ENCODE assay signal across 15 cellular contexts in the genomic region with DNA sequence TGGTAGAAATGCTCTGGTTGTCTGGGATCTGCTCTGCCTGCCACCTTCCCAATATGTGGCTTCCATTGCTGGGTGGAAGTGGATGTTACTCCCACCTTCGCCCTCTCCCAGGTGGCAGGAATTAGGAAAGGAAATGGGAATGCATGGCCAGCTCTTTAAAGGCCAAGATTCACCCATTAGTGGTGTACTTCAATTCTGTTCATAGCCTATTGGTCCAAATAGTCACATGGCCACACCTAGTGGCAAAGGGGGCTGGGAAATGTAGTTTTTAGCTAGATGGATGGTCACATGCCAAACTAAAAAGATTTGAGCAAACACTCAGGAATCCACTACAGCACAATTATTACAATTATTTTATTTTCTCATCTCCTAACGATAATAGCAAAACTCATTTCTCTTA.
DNase-seq lines count a peak whose midpoint lies in the region; ATAC-seq, FAIRE-seq and TF ChIP-seq lines count a peak whose summit lies in the region.
"Had no signal": no experiment of that assay in that cellular context is flagged by ENCODE, and none has a peak within 500 bp of the region (broad histone marks: within the 10 kb centered on the region; RNA-seq: fewer than 3 reads in every experiment).

No MANE protein-coding gene starts in this region.

- no peak overlapping the region for H3K4me3 Mint-ChIP-seq in activated naive CD8-positive, alpha-beta T cell treated with anti-CD3 and anti-CD28 coated beads, Interleukin-2, amount 50 U/mL, for 24 hours
- H3K4me3 Mint-ChIP-seq: naive thymus-derived CD4-positive, alpha-beta T cell had no signal

- intact Hi-C loops in Right ventricle myocardium superior (cut with DNase I) (no loop called here), left ventricle myocardium inferior (cut with micrococcal nuclease) (no loop called here), IMR-90 (cut with micrococcal nuclease) (no loop called here), GM12878 (cut with micrococcal nuclease; ENCODE audit: unreplicated experiment) (no loop called here), sciatic nerve (cut with DNase I) (no loop called here)

- no peak for TF ChIP-seq RAD21 in IMR-90 (IDR thresholded peaks at IDR 0.05; ENCODE audit: low read length)
- TF ChIP-seq RAD21 in GM12878 (IDR thresholded peaks at IDR 0.05; ENCODE audit: insufficient read depth, low read depth, low read length): no peak

- SMC1A ChIA-PET in GM12878 (lab: Charles Lee; ENCODE audit: uncharacterized antibody, unreplicated experiment): interaction anchor here (0.6 to 1.6 kb wide), 2 partner anchors 10 to 84 kb away, joined by 3 read pairs; no protein-coding TSS in a partner anchor

- TF ChIP-seq CTCF in left ventricle myocardium inferior (IDR thresholded peaks at IDR 0.05; ENCODE audit: borderline replicate concordance) (no peak), IMR-90 (conservative IDR thresholded peaks at IDR 0.05; ENCODE audit: low read depth, low read length) (no peak), GM12878 (IDR thresholded peaks at IDR 0.05 in 2 of 3, conservative IDR thresholded peaks at IDR 0.05 in 1 of 3; ENCODE audit: control insufficient read depth in 2 of 3, extremely low read depth in 1 of 3, insufficient read depth in 1 of 3, low read depth in 3 of 3, low read length in 3 of 3) (no peak)

- CTCF ChIA-PET in IMR-90 (lab: Yijun Ruan, JAX) (interaction anchor here (0.6 kb wide), 1 partner anchor 704 kb away, joined by 5 read pairs; no protein-coding TSS in a partner anchor), GM12878 (lab: Yijun Ruan, JAX) (interaction anchor here (1.4 kb wide), 1 partner anchor 129 kb away, joined by 4 read pairs; no protein-coding TSS in a partner anchor)

- H4K5ac ChIP-seq in IMR-90 (ENCODE audit: low read depth, low read length): no peak overlapping the region

- TF ChIP-seq POLR2A in IMR-90 (IDR thresholded peaks at IDR 0.05; ENCODE audit: low read depth, low read length): no peak
- TF ChIP-seq POLR2A in GM12878 (IDR thresholded peaks at IDR 0.05; ENCODE audit: low read depth, low read length): no peak

- no peak overlapping the region for H2BK5ac ChIP-seq in IMR-90 (ENCODE audit: low read depth, low read length, poor library complexity, severe bottlenecking)

- H4K20me1 ChIP-seq in IMR-90 (ENCODE audit: insufficient read depth, low read length): no peaks in the 10 kb centered on the region
- H4K20me1 ChIP-seq in GM12878 (ENCODE audit: control insufficient read depth, insufficient read depth): no peaks in the 10 kb centered on the region

- H3K36me3 ChIP-seq in left ventricle myocardium inferior: no peaks in the 10 kb centered on the region
- no peaks in the 10 kb centered on the region for H3K36me3 ChIP-seq in IMR-90 (ENCODE audit: control insufficient read depth, insufficient read depth, low read length)
- H3K36me3 ChIP-seq in GM12878 (ENCODE audit: control insufficient read depth in 2 of 2, insufficient read depth in 2 of 2, low read length in 1 of 2): no peaks in the 10 kb centered on the region
- H3K36me3 ChIP-seq: adrenal gland, stomach had no signal

- H3K9me3 ChIP-seq in left ventricle myocardium inferior (replicated peaks) (no peaks in the 10 kb centered on the region), IMR-90 (ENCODE audit: control insufficient read depth, insufficient read depth, low read length) (no peaks in the 10 kb centered on the region), GM12878 (replicated peaks; ENCODE audit: control insufficient read depth, insufficient read depth, low read length) (no peaks in the 10 kb centered on the region; the same call in 2 of the 3 replicates)
- H3K9me3 ChIP-seq: adrenal gland had no signal

- H3K27me3 ChIP-seq in left ventricle myocardium inferior (ENCODE audit: low read depth): peaks cover 9% of the 10 kb centered on the region
- H3K27me3 ChIP-seq in IMR-90 (ENCODE audit: control insufficient read depth, insufficient read depth, low read length): peaks cover 2% of the 10 kb centered on the region; the same call in 1 of the 2 replicates
- no peaks in the 10 kb centered on the region; a peak in 1 of 4 replicates for H3K27me3 ChIP-seq in GM12878 (replicated peaks in 1 of 2; ENCODE audit: control insufficient read depth in 2 of 2, insufficient read depth in 2 of 2, low read length in 1 of 2)
- H3K27me3 ChIP-seq: adrenal gland, dorsolateral prefrontal cortex, stomach had no signal

- no peaks in the 10 kb centered on the region for H3K79me1 ChIP-seq in IMR-90 (ENCODE audit: low read depth in 1 of 2, low read length in 2 of 2)

- no peak overlapping the region for H3K23ac ChIP-seq in IMR-90 (ENCODE audit: low read depth, low read length)

- no peak for TF ChIP-seq EP300 in GM12878 (IDR thresholded peaks at IDR 0.05; ENCODE audit: borderline replicate concordance in 1 of 2, control insufficient read depth in 1 of 2, low read depth in 2 of 2, low read length in 2 of 2)

- in situ Hi-C loops in IMR-90 (cut with MboI; ENCODE audit: low sequenced_read_pairs): no loop called here
- in situ Hi-C loops in GM12878 (cut with MboI): no loop called here

- no peak for FAIRE-seq in GM12878 (lab: Jason Lieb, UNC)
- FAIRE-seq: keratinocyte had no signal

- BruUV-seq in IMR-90 (replicated peaks; lab: Mats Ljungman, UMichigan) (no TSS peak), GM12878 (replicated peaks; lab: Mats Ljungman, UMichigan) (no TSS peak)

- no peak overlapping the region for H2BK20ac ChIP-seq in IMR-90 (ENCODE audit: low read depth, low read length)

- H3K27me3 Mint-ChIP-seq in activated naive CD8-positive, alpha-beta T cell treated with anti-CD3 and anti-CD28 coated beads, Interleukin-2, amount 50 U/mL, for 24 hours: peaks cover 8% of the 10 kb centered on the region

- no peaks in the 10 kb centered on the region for H3K4me1 ChIP-seq in left ventricle myocardium inferior
- no peaks in the 10 kb centered on the region for H3K4me1 ChIP-seq in IMR-90 (ENCODE audit: control insufficient read depth, insufficient read depth, low read length)
- no peaks in the 10 kb centered on the region for H3K4me1 ChIP-seq in GM12878 (ENCODE audit: control insufficient read depth, insufficient read depth, low read length)
- H3K4me1 ChIP-seq: adrenal gland, stomach had no signal

- no peak overlapping the region for H2BK120ac ChIP-seq in IMR-90 (ENCODE audit: low read depth, low read length)

- no peaks in the 10 kb centered on the region for H3K9me3 Mint-ChIP-seq in activated naive CD8-positive, alpha-beta T cell treated with anti-CD3 and anti-CD28 coated beads, Interleukin-2, amount 50 U/mL, for 24 hours

- H3K4ac ChIP-seq in IMR-90 (ENCODE audit: low read depth, low read length): no peak overlapping the region

- no peak for DNase-seq in Right ventricle myocardium superior
- no peak for DNase-seq in left ventricle myocardium inferior
- no peak for DNase-seq in IMR-90
- no peak for DNase-seq in GM12878 (ENCODE audit: low read depth, low spot score)
- DNase-seq in sciatic nerve (ENCODE audit: low spot score): no peak
- no peak for DNase-seq in stimulated activated CD4-positive, alpha-beta T cell treated with anti-CD3 and anti-CD28 coated beads, Interleukin-15, amount 100 ng/mL, for 24 hours
- DNase-seq in activated naive CD8-positive, alpha-beta T cell treated with anti-CD3 and anti-CD28 coated beads, Interleukin-2, amount 50 U/mL, for 24 hours: no peak
- DNase-seq in NCI-H69 (lab: John Stamatoyannopoulos, UW): no peak
- DNase-seq: adrenal gland, DMS79 treated with DMSO at 0.1 percent for 48 hours, dorsolateral prefrontal cortex, stomach had no signal

- no peak overlapping the region for H2BK15ac ChIP-seq in IMR-90 (ENCODE audit: low read depth, low read length)

- H3K18ac ChIP-seq in IMR-90 (ENCODE audit: low read depth, low read length): no peak overlapping the region

- H3K27ac Mint-ChIP-seq in activated naive CD8-positive, alpha-beta T cell treated with anti-CD3 and anti-CD28 coated beads, Interleukin-2, amount 50 U/mL, for 24 hours: no peak overlapping the region

- H2AFZ ChIP-seq in IMR-90 (replicated peaks; ENCODE audit: low read length, poor library complexity): no peak overlapping the region
- no peak overlapping the region for H2AFZ ChIP-seq in GM12878 (ENCODE audit: control insufficient read depth, low read depth, low read length)

- H3K56ac ChIP-seq in IMR-90 (ENCODE audit: extremely low read depth, insufficient read depth, low read length): no peak overlapping the region

- no peak overlapping the region for H3K9ac ChIP-seq in IMR-90 (ENCODE audit: low read depth, low read length)
- H3K9ac ChIP-seq in GM12878 (ENCODE audit: control insufficient read depth, insufficient read depth, low read length): no peak overlapping the region

- WGBS in IMR-90 (ENCODE audit: extremely low coverage in 2 of 2, insufficient read length in 1 of 2), 2 experiments: 100% methylated on average over 1 of the region's 2 CpGs; no CpG with 5 or more reads in 1 of the 2 experiments
- 54% methylated on average over 2 of the region's 2 CpGs for WGBS in GM12878 (ENCODE audit: insufficient coverage, insufficient replicate concordance, low lambda C conversion rate, missing lambda C conversion rate)

- H2AK9ac ChIP-seq in IMR-90 (replicated peaks; ENCODE audit: low read depth, low read length, poor library complexity): no peak overlapping the region

- H4K91ac ChIP-seq in IMR-90 (ENCODE audit: insufficient read depth, low read depth, low read length): no peak overlapping the region

- H3K27ac ChIP-seq in left ventricle myocardium inferior (replicated peaks): no peak overlapping the region
- H3K27ac ChIP-seq in IMR-90 (ENCODE audit: insufficient read depth, low read length): no peak overlapping the region
- no peak overlapping the region for H3K27ac ChIP-seq in GM12878 (ENCODE audit: control insufficient read depth, insufficient read depth)
- H3K27ac ChIP-seq: adrenal gland, dorsolateral prefrontal cortex, stomach had no signal

- POLR2A ChIA-PET in IMR-90 (lab: Charles Lee; ENCODE audit: unreplicated experiment): no interaction called here
- POLR2A ChIA-PET in GM12878 (lab: Charles Lee): no interaction called here

- RAD21 ChIA-PET in GM12878 (lab: Charles Lee; ENCODE audit: unreplicated experiment): no interaction called here

- no peaks in the 10 kb centered on the region for H3K9me1 ChIP-seq in IMR-90 (ENCODE audit: insufficient read depth, low read length)

- H2AK5ac ChIP-seq in IMR-90 (ENCODE audit: low read depth, low read length): no peak overlapping the region

- no peaks in the 10 kb centered on the region for H3K79me2 ChIP-seq in GM12878 (ENCODE audit: control insufficient read depth, insufficient read depth, low read length)

- no peak overlapping the region for H3K14ac ChIP-seq in IMR-90 (replicated peaks; ENCODE audit: low read depth, low read length)

- H3K4me2 ChIP-seq in IMR-90 (ENCODE audit: low read depth, low read length): no peak overlapping the region
- no peak overlapping the region for H3K4me2 ChIP-seq in GM12878 (ENCODE audit: control insufficient read depth, insufficient read depth)

- ATAC-seq in Right ventricle myocardium superior (ENCODE audit: poor library complexity) (peak; percentile 38), IMR-90 (ENCODE audit: low read depth) (no peak), GM12878 (peak; percentile 78), sciatic nerve (peak; percentile 90)
- no peak for ATAC-seq in activated naive CD8-positive, alpha-beta T cell treated with anti-CD3 and anti-CD28 coated beads, Interleukin-2, amount 50 U/mL, for 24 hours
- ATAC-seq: naive thymus-derived CD4-positive, alpha-beta T cell; Panc1 had no signal

- H3K36me3 Mint-ChIP-seq in activated naive CD8-positive, alpha-beta T cell treated with anti-CD3 and anti-CD28 coated beads, Interleukin-2, amount 50 U/mL, for 24 hours (ENCODE audit: low read depth): no peaks in the 10 kb centered on the region

- dilution Hi-C loops in IMR-90 (cut with HindIII; ENCODE audit: low sequenced_read_pairs, unreplicated experiment): no loop called here

- H3K4me1 Mint-ChIP-seq in activated naive CD8-positive, alpha-beta T cell treated with anti-CD3 and anti-CD28 coated beads, Interleukin-2, amount 50 U/mL, for 24 hours: no peaks in the 10 kb centered on the region
- H3K4me1 Mint-ChIP-seq: naive thymus-derived CD4-positive, alpha-beta T cell had no signal

- H3K4me3 ChIP-seq in left ventricle myocardium inferior (no peak overlapping the region), IMR-90 (ENCODE audit: insufficient read depth, low read depth, low read length) (no peak overlapping the region), GM12878 (no peak overlapping the region)
- H3K4me3 ChIP-seq: adrenal gland, dorsolateral prefrontal cortex, stomach had no signal

- H4K8ac ChIP-seq in IMR-90 (ENCODE audit: low read depth in 2 of 2, low read length in 2 of 2): no peak overlapping the region

Comparison
In these comparisons a context has a peak if more than half of its experiments do, and no peak if none do; other contexts are left out.
1. ATAC-seq: peak in Right ventricle myocardium superior (single experiment), GM12878 (single experiment) and sciatic nerve (single experiment); none in IMR-90 (single experiment) and activated naive CD8-positive, alpha-beta T cell treated with anti-CD3 and anti-CD28 coated beads, Interleukin-2, amount 50 U/mL, for 24 hours (single experiment).